ENCODE assay signal across 10 cellular contexts in the genomic region with DNA sequence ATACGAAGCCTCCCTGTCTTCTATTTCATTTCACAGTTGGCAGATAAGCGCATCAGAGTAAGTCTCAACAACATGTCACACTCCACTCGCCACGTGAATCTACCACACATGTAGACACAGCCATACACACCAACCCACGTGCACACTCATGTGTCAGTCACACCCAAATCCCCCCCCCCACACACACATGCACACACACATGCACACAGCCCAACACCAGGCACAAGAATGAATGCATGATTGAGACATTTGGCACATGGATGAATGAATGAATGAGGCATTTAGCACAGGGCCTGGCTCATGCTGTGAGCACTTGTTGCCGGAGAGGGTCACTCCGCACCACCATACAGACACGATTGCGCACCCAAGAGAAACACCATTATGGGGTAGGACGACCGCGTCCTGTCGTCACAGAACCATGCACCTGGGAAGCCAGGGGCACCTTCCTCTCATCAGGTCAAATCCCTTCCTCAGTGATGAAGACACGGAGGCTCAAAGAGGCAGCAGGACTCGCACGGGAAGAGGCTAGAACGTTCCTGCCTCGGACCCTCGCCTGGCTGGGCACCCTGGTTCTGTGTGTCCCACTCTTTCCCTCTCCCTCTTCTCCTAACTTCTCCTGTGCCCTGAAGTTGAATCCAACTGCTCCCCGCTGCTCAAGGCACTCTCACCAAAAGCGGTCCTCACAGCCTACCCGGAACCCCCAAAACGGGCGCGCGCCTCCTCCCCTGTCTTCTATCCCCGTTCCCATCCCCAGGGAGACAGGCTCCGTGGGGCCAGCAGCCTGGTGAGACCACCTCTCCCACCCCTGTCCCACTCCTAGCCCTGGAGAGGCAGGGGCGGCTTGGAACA. TPM values are rescaled to one million over a fixed set of nuclear protein-coding genes. Genes with fewer than 3 reads are reported as not detected.
DNase-seq lines count a peak whose midpoint lies in the region; ATAC-seq, FAIRE-seq and TF ChIP-seq lines count a peak whose summit lies in the region.
"Had no signal": no experiment of that assay in that cellular context is flagged by ENCODE, and none has a peak within 500 bp of the region (broad histone marks: within the 10 kb centered on the region; RNA-seq: fewer than 3 reads in every experiment).

No MANE protein-coding gene starts in this region.

- no TSS peak for BruUV-seq in A673 (replicated peaks; lab: Mats Ljungman, UMichigan)

- intact Hi-C loops in A673 (cut with micrococcal nuclease; ENCODE audit: unreplicated experiment), result no loop called here

- H3K9me2 ChIP-seq in GM23338 (ENCODE audit: insufficient read depth), result no peaks in the 10 kb centered on the region

- H3K4me3 ChIP-seq in A673 (ENCODE audit: low read depth, low read length, poor library complexity, severe bottlenecking), result peak overlapping the region; percentile 52
- peak overlapping the region; percentile 91 for H3K4me3 ChIP-seq in GM23338
- H3K4me3 ChIP-seq in muscle layer of duodenum (ENCODE audit: low read depth in 1 of 2, low read length in 2 of 2), result peak overlapping the region; percentile 37 to 60
- H3K4me3 ChIP-seq: lung had no signal

- H3K27me3 ChIP-seq in A673 (replicated peaks; ENCODE audit: insufficient read depth, low read depth, low read length, poor library complexity), result peaks cover 18% of the 10 kb centered on the region
- H3K27me3 ChIP-seq in GM23338 (ENCODE audit: insufficient read depth), result peaks cover 70% of the 10 kb centered on the region
- peaks cover 34% of the 10 kb centered on the region for H3K27me3 ChIP-seq in muscle layer of duodenum (ENCODE audit: low read depth, low read length)

- H3K36me3 ChIP-seq in A673 (ENCODE audit: insufficient read depth, low read length, poor library complexity, severe bottlenecking), result no peaks in the 10 kb centered on the region
- no peaks in the 10 kb centered on the region for H3K36me3 ChIP-seq in GM23338 (ENCODE audit: insufficient read depth)
- H3K36me3 ChIP-seq in muscle layer of duodenum (ENCODE audit: control insufficient read depth in 1 of 2, insufficient read depth in 2 of 2, low read length in 2 of 2), result peaks cover 0 to 4% of the 10 kb centered on the region in 2 donors

- H3K4me3 Mint-ChIP-seq in GM23338, result peak overlapping the region; percentile 71
- peak overlapping the region; percentile 23 for H3K4me3 Mint-ChIP-seq in central memory CD8-positive, alpha-beta T cell

- no peaks in the 10 kb centered on the region for H3K9me3 ChIP-seq in A673 (ENCODE audit: low read depth, low read length, poor library complexity, severe bottlenecking)
- no peaks in the 10 kb centered on the region for H3K9me3 ChIP-seq in muscle layer of duodenum (ENCODE audit: control insufficient read depth in 1 of 2, low read length in 2 of 2)

- peak; percentile 1; the same call in 2 of the 3 replicates for ATAC-seq in GM23338
- peak; percentile 21 for ATAC-seq in central memory CD8-positive, alpha-beta T cell (replicated peaks; ENCODE audit: extremely low read depth, poor library complexity, severe bottlenecking)

- CTCF ChIA-PET in A673 (lab: Charles Lee), result interaction anchor here (0.6 kb wide), 1 partner anchor 383 kb away, joined by 11 read pairs; no protein-coding TSS in a partner anchor

- H3K36me3 Mint-ChIP-seq in GM23338 (ENCODE audit: low read depth), result peaks cover 16% of the 10 kb centered on the region
- H3K36me3 Mint-ChIP-seq in central memory CD8-positive, alpha-beta T cell (ENCODE audit: insufficient read depth), result peaks cover 7% of the 10 kb centered on the region

- peaks cover 5% of the 10 kb centered on the region for H3K9me3 Mint-ChIP-seq in GM23338
- no peaks in the 10 kb centered on the region for H3K9me3 Mint-ChIP-seq in central memory CD8-positive, alpha-beta T cell

- POLR2A ChIA-PET in A673 (lab: Charles Lee; ENCODE audit: low non-redundant PET), result no interaction called here

- H3K4me1 ChIP-seq in A673 (ENCODE audit: insufficient read depth, low read length, poor library complexity, severe bottlenecking), result peaks cover 34% of the 10 kb centered on the region
- peaks cover 37% of the 10 kb centered on the region for H3K4me1 ChIP-seq in GM23338 (ENCODE audit: insufficient read depth)
- peaks cover 0 to 41% of the 10 kb centered on the region in 2 donors for H3K4me1 ChIP-seq in muscle layer of duodenum (ENCODE audit: control insufficient read depth in 1 of 2, insufficient read depth in 2 of 2, low read length in 2 of 2)

- peaks cover 17% of the 10 kb centered on the region for H3F3A ChIP-seq in GM23338 (replicated peaks; ENCODE audit: low read depth)

- no peak for FAIRE-seq in GM19239 (lab: Jason Lieb, UNC)

- no peak overlapping the region for H3K27ac ChIP-seq in A673 (ENCODE audit: low read depth, low read length, poor library complexity, severe bottlenecking)
- H3K27ac ChIP-seq in GM23338 (ENCODE audit: low read depth), result no peak overlapping the region
- no peak overlapping the region for H3K27ac ChIP-seq in muscle layer of duodenum (ENCODE audit: low read length)

- DNase-seq in A673 (ENCODE audit: low spot score) (no peak), GM23338 (ENCODE audit: low spot score) (peak; percentile 38), A172 (ENCODE audit: low spot score) (no peak), GM19239 (ENCODE audit: insufficient read length, low spot score) (no peak), activated gamma-delta T cell (lab: John Stamatoyannopoulos, UW) (no peak), UCSD-AML1 (lab: John Stamatoyannopoulos, UW; ENCODE audit: unreplicated experiment) (no peak)
- DNase-seq in central memory CD8-positive, alpha-beta T cell (ENCODE audit: low spot score in 2 of 2), result no peak
- DNase-seq: NCI-H226 had no signal

- TF ChIP-seq CTCF in A673 (conservative IDR thresholded peaks at IDR 0.05; ENCODE audit: low read depth, low read length), result no peak
- no peak for TF ChIP-seq CTCF in GM23338 (conservative IDR thresholded peaks at IDR 0.05; ENCODE audit: low read depth in 2 of 2)

- H2AFZ ChIP-seq in GM23338, result peak overlapping the region; percentile 80

- no peaks in the 10 kb centered on the region for H4K20me1 ChIP-seq in GM23338 (replicated peaks; ENCODE audit: insufficient read depth)

- peak overlapping the region; percentile 100 for H3K4me2 ChIP-seq in GM23338

- 0 out of 2 replicates have a peak, but pooled peaks cover 7% of the 10 kb centered on the region for H3K79me2 ChIP-seq in GM23338 (replicated peaks; ENCODE audit: insufficient read depth)

- peaks cover 54% of the 10 kb centered on the region for H3K4me1 Mint-ChIP-seq in GM23338
- peaks cover 46% of the 10 kb centered on the region for H3K4me1 Mint-ChIP-seq in central memory CD8-positive, alpha-beta T cell

- no peak overlapping the region for H3K27ac Mint-ChIP-seq in GM23338
- no peak overlapping the region for H3K27ac Mint-ChIP-seq in central memory CD8-positive, alpha-beta T cell (ENCODE audit: low read depth)

- H3K27me3 Mint-ChIP-seq in GM23338 (ENCODE audit: insufficient read depth, low read depth, poor library complexity), result peaks cover 72% of the 10 kb centered on the region
- peaks cover 94% of the 10 kb centered on the region for H3K27me3 Mint-ChIP-seq in central memory CD8-positive, alpha-beta T cell

TF ChIP-seq in GM23338, 12 proteins besides CTCF, POLR2A, EP300 and RAD21:
- no peak for TF ChIP-seq EZH2phosphoT487 (IDR thresholded peaks at IDR 0.05; ENCODE audit: unreplicated experiment)
- TF ChIP-seq STAT1 (IDR thresholded peaks at IDR 0.05; ENCODE audit: unreplicated experiment), result no peak
- TF ChIP-seq CREB1 (CRISPR knock-in tag; IDR thresholded peaks at IDR 0.05; ENCODE audit: low read depth), result no peak
- TF ChIP-seq EZH2 (IDR thresholded peaks at IDR 0.05; ENCODE audit: low read depth, unreplicated experiment), result peak; percentile 49
- no peak for TF ChIP-seq JUNB (IDR thresholded peaks at IDR 0.05; ENCODE audit: unreplicated experiment)

RNA-seq across cellular contexts. Expression of a gene that starts 1.4 kb away (rescaled TPM):
- 9.6 and 21.3 TPM in 2 replicates for total RNA-seq in A673 (2021)
- total RNA-seq in GM23338 (2014; rRNA removed; shearing (Covaris generic)), result 33.7 and 40.7 TPM in 2 replicates
- 20.6 and 20.8 TPM in 2 replicates for polyA plus RNA-seq in GM23338 (2016; fragmentation: Nextera tagmentation; extraction: Ambion mirVana)
- total RNA-seq in A172 (2014; rRNA removed; shearing (Covaris generic)), result 27.5 and 31.9 TPM in 2 replicates

RNA-seq across cellular contexts. Expression of a gene that starts 53.7 kb away (rescaled TPM):
- total RNA-seq in A673 (2021), result 3.2 and 6.6 TPM in 2 replicates
- total RNA-seq in GM23338 (2014; rRNA removed; shearing (Covaris generic)), result 10.0 and 11.6 TPM in 2 replicates
- polyA plus RNA-seq in GM23338 (2016; fragmentation: Nextera tagmentation; extraction: Ambion mirVana), result 0.86 and 1.1 TPM in 2 replicates
- total RNA-seq in A172 (2014; rRNA removed; shearing (Covaris generic)), result not detected in 2 replicates
